In genomic region chr2:207624170-207625013, GRCh38 we compare ENCODE assay signal across 8 cellular contexts. TPM values are rescaled to one million over a fixed set of nuclear protein-coding genes. Genes with fewer than 3 reads are reported as not detected.
DNase-seq lines count a peak whose midpoint lies in the region; ATAC-seq, FAIRE-seq and TF ChIP-seq lines count a peak whose summit lies in the region.

No MANE protein-coding gene starts in this region.

- no peaks in the 10 kb centered on the region for H3K9me3 Mint-ChIP-seq in neural progenitor cell

- H2AFZ ChIP-seq in neural progenitor cell (replicated peaks) = peak overlapping the region; percentile 93

- FAIRE-seq in HTR-8/SVneo (lab: Jason Lieb, UNC) = no peak

- no peaks in the 10 kb centered on the region for H4K20me1 ChIP-seq in neural progenitor cell (ENCODE audit: low read depth)

- H3K9ac ChIP-seq in neural progenitor cell = peak overlapping the region; percentile 34

- H3K4me1 Mint-ChIP-seq in neural progenitor cell = peaks cover 16% of the 10 kb centered on the region

- DNase-seq in DMS53 (lab: John Stamatoyannopoulos, UW) = peak; percentile 85
- DNase-seq in HTR-8/SVneo (ENCODE audit: insufficient read length, low spot score) = peak; percentile 34
- DNase-seq in SHP77 (lab: John Stamatoyannopoulos, UW) = peak; percentile 29 to 41
- peak; percentile 64 for DNase-seq in activated naive CD4-positive, alpha-beta T cell treated with Interleukin-2 at 50 U/mL for 16 hours
- DNase-seq in foreskin melanocyte = peak; percentile 59
- DNase-seq in neural progenitor cell (ENCODE audit: low spot score) = peak; percentile 83
- peak; percentile 78 for DNase-seq in superior temporal gyrus (ENCODE audit: extremely low spot score)

- no peak for TF ChIP-seq CTCF in neural progenitor cell (IDR thresholded peaks at IDR 0.05)

- H3K27me3 Mint-ChIP-seq in neural progenitor cell (ENCODE audit: insufficient read depth, low read depth) = peaks cover 5% of the 10 kb centered on the region

- peak overlapping the region; percentile 93 for H3K4me3 ChIP-seq in neural progenitor cell

- H3K27ac ChIP-seq in neural progenitor cell = peak overlapping the region; percentile 36

- peak overlapping the region; percentile 60 for H3K27ac Mint-ChIP-seq in neural progenitor cell

- H3K27me3 ChIP-seq in neural progenitor cell = peaks cover 10% of the 10 kb centered on the region

- peaks cover 10% of the 10 kb centered on the region for H3K36me3 ChIP-seq in neural progenitor cell

- peaks cover 20% of the 10 kb centered on the region for H3K79me2 ChIP-seq in neural progenitor cell (ENCODE audit: low read depth)

- peak; percentile 37 for ATAC-seq in GM21390 (IDR thresholded peaks at IDR 0.05; ENCODE audit: unreplicated experiment)

- peaks cover 6% of the 10 kb centered on the region for H3K4me1 ChIP-seq in neural progenitor cell

- peaks cover 34% of the 10 kb centered on the region for H3F3A ChIP-seq in neural progenitor cell (ENCODE audit: low read depth)

- H3K4me3 Mint-ChIP-seq in neural progenitor cell = peak overlapping the region; percentile 92

- H3K4me2 ChIP-seq in neural progenitor cell = peak overlapping the region; percentile 83

- H3K9me3 ChIP-seq in neural progenitor cell (ENCODE audit: low read depth) = no peaks in the 10 kb centered on the region

- peaks cover 21% of the 10 kb centered on the region for H3K36me3 Mint-ChIP-seq in neural progenitor cell

RNA-seq across cellular contexts. Expression of gene METTL21A, which starts 0.8 kb away (rescaled TPM):
- 43.3 and 65.2 TPM in 2 replicates for total RNA-seq in neural progenitor cell (ENCODE audit: low replicate concordance)

Comparison
In these comparisons a context has a peak if more than half of its experiments do, and no peak if none do; other contexts are left out.
1. Peak in every context shown above with its lines: DNase-seq, ATAC-seq, H3K4me3 ChIP-seq and H3K27ac ChIP-seq.
2. DNase-seq: peak in every context shown above with its lines; median percentile 85 in DMS53; 83 in neural progenitor cell; 78 in superior temporal gyrus; 64 in activated naive CD4-positive, alpha-beta T cell treated with Interleukin-2 at 50 U/mL for 16 hours; 59 in foreskin melanocyte; 35 in SHP77; 34 in HTR-8/SVneo.